In genomic region chr12:93482721-93483120, GRCh38 we compare ENCODE assay signal across 6 cellular contexts.
"Had no signal": no experiment of that assay in that cellular context is flagged by ENCODE, and none has a peak within 500 bp of the region (broad histone marks: within the 10 kb centered on the region; RNA-seq: fewer than 3 reads in every experiment).

No MANE protein-coding gene starts in this region.

- H3K27ac ChIP-seq: HL-60 had no signal

- H3K4me3 Mint-ChIP-seq: GM23338, H9, IgD-negative memory B cell had no signal

- H2AFZ ChIP-seq: GM23338 had no signal

- H3K27me3 Mint-ChIP-seq: IgD-negative memory B cell had no signal

- H3K27ac Mint-ChIP-seq: GM23338, IgD-negative memory B cell had no signal

- H3K4me2 ChIP-seq: GM23338 had no signal

- DNase-seq: H9, HCEC 1CT had no signal

- H3K9me3 Mint-ChIP-seq: GM23338, H9, IgD-negative memory B cell had no signal

- H3K4me1 Mint-ChIP-seq: GM23338, H9, IgD-negative memory B cell had no signal

- ATAC-seq: GM23338, HepG2 had no signal

- H3K4me3 ChIP-seq: GM23338 had no signal
